ENCODE assay signal across 12 cellular contexts in genomic region chr2:11553661-11554429, GRCh38. TPM values are rescaled to one million over a fixed set of nuclear protein-coding genes. Genes with fewer than 3 reads are reported as not detected.
DNase-seq lines count a peak whose midpoint lies in the region; FAIRE-seq and TF ChIP-seq lines count a peak whose summit lies in the region.
"Had no signal": no experiment of that assay in that cellular context is flagged by ENCODE, and none has a peak within 500 bp of the region (broad histone marks: within the 10 kb centered on the region; RNA-seq: fewer than 3 reads in every experiment).

No MANE protein-coding gene starts in this region.

- peak; percentile 35 for FAIRE-seq in urothelium cell line (lab: Jason Lieb, UNC)
- FAIRE-seq: endometrium had no signal

- intact Hi-C loops in left ventricle myocardium inferior (cut with micrococcal nuclease) = no loop called here

- no peaks in the 10 kb centered on the region for H3K4me1 ChIP-seq in right atrium auricular region
- peaks cover 30% of the 10 kb centered on the region for H3K4me1 ChIP-seq in left ventricle myocardium inferior
- H3K4me1 ChIP-seq: Peyer's patch had no signal

- peak; percentile 49 for DNase-seq in right atrium auricular region (ENCODE audit: low spot score)
- DNase-seq in left ventricle myocardium inferior = no peak
- peak; percentile 82 for DNase-seq in OCI-M1 (lab: John Stamatoyannopoulos, UW)
- DNase-seq in foreskin fibroblast = peak; percentile 30 to 58
- peak; percentile 40 for DNase-seq in urothelium cell line (ENCODE audit: low spot score)
- DNase-seq in NCI-H2171 treated with DMSO at 0.1 percent for 48 hours (lab: John Stamatoyannopoulos, UW) = no peak
- DNase-seq in NCI-H2227 treated with DMSO at 0.1 percent for 48 hours (lab: John Stamatoyannopoulos, UW) = no peak
- DNase-seq in mucosa of gallbladder (ENCODE audit: low spot score) = no peak
- DNase-seq: left colon, NCI-H1105 had no signal

- TF ChIP-seq CTCF in right atrium auricular region (IDR thresholded peaks at IDR 0.05) = no peak
- no peak for TF ChIP-seq CTCF in left ventricle myocardium inferior (IDR thresholded peaks at IDR 0.05; ENCODE audit: borderline replicate concordance)
- TF ChIP-seq CTCF in foreskin fibroblast (IDR thresholded peaks at IDR 0.05; ENCODE audit: low read depth, low read length) = no peak

- H3K36me3 ChIP-seq in right atrium auricular region = no peaks in the 10 kb centered on the region
- no peaks in the 10 kb centered on the region for H3K36me3 ChIP-seq in left ventricle myocardium inferior
- H3K36me3 ChIP-seq: Peyer's patch had no signal

- H3K9me3 ChIP-seq in right atrium auricular region = no peaks in the 10 kb centered on the region
- no peaks in the 10 kb centered on the region for H3K9me3 ChIP-seq in left ventricle myocardium inferior (replicated peaks)
- H3K9me3 ChIP-seq: Peyer's patch had no signal

- H3K4me3 ChIP-seq in right atrium auricular region (no peak overlapping the region), left ventricle myocardium inferior (no peak overlapping the region), foreskin fibroblast (ENCODE audit: low read depth in 1 of 2, low read length in 2 of 2) (no peak overlapping the region)
- H3K4me3 ChIP-seq: Peyer's patch had no signal

- H3K27me3 ChIP-seq in right atrium auricular region (no peaks in the 10 kb centered on the region), left ventricle myocardium inferior (ENCODE audit: low read depth) (no peaks in the 10 kb centered on the region)
- H3K27me3 ChIP-seq: Peyer's patch had no signal

- H3K27ac ChIP-seq in right atrium auricular region (no peak overlapping the region), left ventricle myocardium inferior (replicated peaks) (no peak overlapping the region)
- H3K27ac ChIP-seq: Peyer's patch had no signal

RNA-seq across cellular contexts. Expression of gene GREB1, which starts 20.0 kb away (rescaled TPM):
- 1 to 10 TPM; 3.1 to 7.6 TPM for total RNA-seq in right atrium auricular region
- 7.8 TPM for total RNA-seq in left ventricle myocardium inferior
- 12.5 TPM for total RNA-seq in mucosa of gallbladder

Comparison
In these comparisons a context has a peak if more than half of its experiments do, and no peak if none do; other contexts are left out.
1. DNase-seq: peak in right atrium auricular region (single experiment), OCI-M1 (single experiment), foreskin fibroblast (2 of 2) and urothelium cell line (single experiment); none in left ventricle myocardium inferior (single experiment), NCI-H2171 treated with DMSO at 0.1 percent for 48 hours (single experiment), NCI-H2227 treated with DMSO at 0.1 percent for 48 hours (single experiment) and mucosa of gallbladder (single experiment).